1 cellular context compared by ENCODE assay signal in the genomic region with DNA sequence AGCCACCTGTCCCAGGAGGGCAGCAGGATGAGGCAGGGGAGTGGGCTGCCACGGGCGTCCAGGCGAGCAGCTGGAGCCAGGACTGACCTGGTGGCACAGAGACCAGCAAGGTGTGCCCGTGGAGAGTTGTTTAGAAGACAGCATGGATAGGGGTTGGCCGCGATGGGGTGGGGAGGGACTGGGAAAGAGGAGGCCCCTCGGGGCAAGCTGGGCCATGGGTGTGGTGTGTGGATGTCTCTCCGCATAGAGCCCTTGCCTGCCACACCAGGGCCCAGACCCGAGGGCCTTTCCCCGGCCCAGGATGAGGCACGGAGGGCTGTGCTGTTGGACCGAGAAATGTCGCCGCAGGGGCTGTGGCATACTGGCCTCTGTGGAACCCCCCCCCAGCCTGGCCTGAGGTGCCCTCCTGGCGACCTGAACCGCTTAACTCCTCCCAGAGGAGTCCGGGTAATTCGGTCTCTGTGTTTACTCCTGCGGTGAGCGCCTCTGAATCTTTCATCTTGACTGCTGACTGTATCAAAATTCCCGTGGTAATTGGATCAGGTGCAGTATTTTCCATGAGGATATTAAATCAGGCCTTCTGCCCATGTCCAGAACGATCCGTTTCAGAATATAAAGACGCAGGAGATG.
TF ChIP-seq lines count a peak whose summit lies in the region.

No MANE protein-coding gene starts in this region.

TF ChIP-seq in K562, 482 proteins besides CTCF, POLR2A, EP300 and RAD21:
- TF ChIP-seq HDAC6 (IDR thresholded peaks at IDR 0.05; ENCODE audit: low read depth, low read length): no peak
- TF ChIP-seq, protein P1, sequence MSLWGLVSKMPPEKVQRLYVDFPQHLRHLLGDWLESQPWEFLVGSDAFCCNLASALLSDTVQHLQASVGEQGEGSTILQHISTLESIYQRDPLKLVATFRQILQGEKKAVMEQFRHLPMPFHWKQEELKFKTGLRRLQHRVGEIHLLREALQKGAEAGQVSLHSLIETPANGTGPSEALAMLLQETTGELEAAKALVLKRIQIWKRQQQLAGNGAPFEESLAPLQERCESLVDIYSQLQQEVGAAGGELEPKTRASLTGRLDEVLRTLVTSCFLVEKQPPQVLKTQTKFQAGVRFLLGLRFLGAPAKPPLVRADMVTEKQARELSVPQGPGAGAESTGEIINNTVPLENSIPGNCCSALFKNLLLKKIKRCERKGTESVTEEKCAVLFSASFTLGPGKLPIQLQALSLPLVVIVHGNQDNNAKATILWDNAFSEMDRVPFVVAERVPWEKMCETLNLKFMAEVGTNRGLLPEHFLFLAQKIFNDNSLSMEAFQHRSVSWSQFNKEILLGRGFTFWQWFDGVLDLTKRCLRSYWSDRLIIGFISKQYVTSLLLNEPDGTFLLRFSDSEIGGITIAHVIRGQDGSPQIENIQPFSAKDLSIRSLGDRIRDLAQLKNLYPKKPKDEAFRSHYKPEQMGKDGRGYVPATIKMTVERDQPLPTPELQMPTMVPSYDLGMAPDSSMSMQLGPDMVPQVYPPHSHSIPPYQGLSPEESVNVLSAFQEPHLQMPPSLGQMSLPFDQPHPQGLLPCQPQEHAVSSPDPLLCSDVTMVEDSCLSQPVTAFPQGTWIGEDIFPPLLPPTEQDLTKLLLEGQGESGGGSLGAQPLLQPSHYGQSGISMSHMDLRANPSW (CRISPR knock-in tag; IDR thresholded peaks at IDR 0.05): peak; percentile 58; the same call in 1 of the 2 replicates
TF ChIP-seq in K562: peak in this region for 1.
